ENCODE assay signal across 8 cellular contexts in the genomic region with DNA sequence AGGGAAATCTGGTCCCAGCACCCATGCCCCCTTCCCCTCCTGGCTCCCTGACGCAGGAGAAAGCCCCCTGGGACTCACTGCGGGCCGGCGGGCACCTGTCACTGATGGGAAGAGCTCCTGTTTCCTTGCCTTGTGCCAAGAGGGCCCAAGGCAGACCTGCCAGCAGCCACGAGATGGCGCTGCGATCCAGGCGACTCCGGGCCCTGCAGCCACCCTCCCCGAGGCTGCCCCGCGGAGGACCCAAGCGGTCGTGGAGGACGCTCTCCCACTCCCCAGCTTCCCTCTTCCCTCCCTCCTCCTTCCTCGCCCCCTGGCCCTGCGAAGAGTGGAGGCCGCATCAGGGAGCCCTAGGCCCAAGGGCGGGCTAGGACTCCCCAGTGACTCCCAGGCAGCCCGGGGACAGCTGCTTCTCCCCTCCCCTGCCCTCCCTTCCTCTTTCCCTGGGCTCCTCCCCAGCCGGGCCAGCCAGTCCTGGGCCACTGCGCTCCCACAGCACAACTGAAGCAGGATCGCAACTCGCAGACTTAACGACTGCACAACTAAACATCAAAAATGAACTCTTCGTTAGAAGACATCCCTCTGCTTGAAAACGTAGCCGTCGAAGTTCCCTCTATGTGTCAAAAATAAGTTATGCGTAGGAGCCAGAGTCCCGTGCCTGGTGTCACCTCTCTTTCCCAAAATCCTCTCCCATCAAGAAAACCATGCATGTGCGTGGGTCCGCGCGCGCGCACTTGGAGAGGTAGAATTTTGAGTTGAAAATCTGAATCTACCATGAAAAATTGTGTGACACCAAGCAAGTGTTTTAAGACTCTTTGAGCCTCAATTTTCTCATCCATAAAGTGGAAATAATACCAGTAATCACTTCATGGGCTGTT. TPM values are rescaled to one million over a fixed set of nuclear protein-coding genes. Genes with fewer than 3 reads are reported as not detected.
DNase-seq lines count a peak whose midpoint lies in the region; ATAC-seq, FAIRE-seq and TF ChIP-seq lines count a peak whose summit lies in the region.

No MANE protein-coding gene starts in this region.

- DNase-seq in D721Med (ENCODE audit: insufficient read length, low spot score) (peak; percentile 92), RPMI8226 (peak; percentile 84), foreskin melanocyte (peak; percentile 63), stromal cell of bone marrow (ENCODE audit: low read depth) (peak; percentile 54)
- DNase-seq in activated effector memory CD4-positive, alpha-beta T cell treated with anti-CD3 and anti-CD28 coated beads, Interleukin-2, amount 50 U/mL, for 16 hours = peak; percentile 92

- peak overlapping the region; percentile 62 for H3K27ac ChIP-seq in neutrophil

- no peak overlapping the region for H3K27ac Mint-ChIP-seq in IgD-negative memory B cell

- peak overlapping the region; percentile 32 to 87 (median 53) for H3K4me3 Mint-ChIP-seq in IgD-negative memory B cell

- H3K36me3 ChIP-seq in neutrophil = no peaks in the 10 kb centered on the region

- no peaks in the 10 kb centered on the region for H3K9me3 Mint-ChIP-seq in IgD-negative memory B cell

- FAIRE-seq in D721Med (lab: Jason Lieb, UNC) = no peak

- peaks cover 10 to 14% (median 11%) of the 10 kb centered on the region in 3 donors for H3K4me1 Mint-ChIP-seq in IgD-negative memory B cell

- H3K9me3 ChIP-seq in neutrophil = no peaks in the 10 kb centered on the region

- peak; percentile 83 for ATAC-seq in GM21526 (IDR thresholded peaks at IDR 0.05; ENCODE audit: low FRiP score, unreplicated experiment)

- H3K4me3 ChIP-seq in neutrophil (ENCODE audit: low read depth in 1 of 2, low read length in 1 of 2) = peak overlapping the region; percentile 73 to 79

- H3K27me3 Mint-ChIP-seq in IgD-negative memory B cell = no peaks in the 10 kb centered on the region

- H3K36me3 Mint-ChIP-seq in IgD-negative memory B cell = no peaks in the 10 kb centered on the region

- H3K27me3 ChIP-seq in neutrophil = no peaks in the 10 kb centered on the region

- TF ChIP-seq CTCF in D721Med (IDR thresholded peaks at IDR 0.05; ENCODE audit: insufficient read depth, missing control alignments) (peak; percentile 95), neutrophil (IDR thresholded peaks at IDR 0.05) (peak; percentile 94)

- H3K4me1 ChIP-seq in neutrophil (ENCODE audit: control insufficient read depth in 1 of 2, insufficient read depth in 1 of 2, low read depth in 1 of 2, low read length in 1 of 2) = peaks cover 28 to 34% of the 10 kb centered on the region in 2 experiments

RNA-seq across cellular contexts. Expression of gene BATF3, which starts 34.2 kb away (rescaled TPM):
- polyA plus RNA-seq in IgD-negative memory B cell = 0.80 TPM

RNA-seq across cellular contexts. Expression of gene ATF3, which starts 56.9 kb away (rescaled TPM):
- polyA plus RNA-seq in IgD-negative memory B cell = 0.73 TPM

Comparison
In these comparisons a context has a peak if more than half of its experiments do, and no peak if none do; other contexts are left out.
1. Peak in every context shown above with its lines: DNase-seq, ATAC-seq, H3K4me3 ChIP-seq and H3K27ac ChIP-seq.